11 cellular contexts compared by ENCODE assay signal in genomic region chr10:3972460-3973366, GRCh38.
DNase-seq lines count a peak whose midpoint lies in the region; ATAC-seq, FAIRE-seq and TF ChIP-seq lines count a peak whose summit lies in the region.
"Had no signal": no experiment of that assay in that cellular context is flagged by ENCODE, and none has a peak within 500 bp of the region (broad histone marks: within the 10 kb centered on the region; RNA-seq: fewer than 3 reads in every experiment).

No MANE protein-coding gene starts in this region.

- no peaks in the 10 kb centered on the region for H3K27me3 Mint-ChIP-seq in IgD-negative memory B cell
- H3K27me3 Mint-ChIP-seq in activated CD8-positive, alpha-beta T cell treated with anti-CD3 and anti-CD28 coated beads for 36 hours, result no peaks in the 10 kb centered on the region

- peak; percentile 57 for DNase-seq in activated CD8-positive, alpha-beta T cell treated with anti-CD3 and anti-CD28 coated beads for 36 hours
- DNase-seq in endothelial cell of umbilical vein (ENCODE audit: low read depth, low spot score) (peak; percentile 55), NCI-H446 treated with DMSO at 0.1 percent for 48 hours (lab: John Stamatoyannopoulos, UW) (no peak), OCI-M2 (lab: John Stamatoyannopoulos, UW; ENCODE audit: unreplicated experiment) (no peak), SKM-1 (lab: John Stamatoyannopoulos, UW; ENCODE audit: unreplicated experiment) (no peak), SIG-M5 (lab: John Stamatoyannopoulos, UW) (no peak)
- DNase-seq in stimulated activated effector memory CD8-positive, alpha-beta T cell treated with anti-CD3 and anti-CD28 coated beads, Interleukin-12 subunit alpha, Interleukin-12 subunit beta, amount 100 ng/mL, for 72 hours (ENCODE audit: low spot score in 2 of 2), result no peak
- DNase-seq: MM.1S, NCI-H526 had no signal

- H3K4me2 ChIP-seq in endothelial cell of umbilical vein (ENCODE audit: insufficient read depth, low read length), result peak overlapping the region; percentile 22

- peaks cover 0 to under 1% (median 0%) of the 10 kb centered on the region in 3 donors for H3K9me3 Mint-ChIP-seq in IgD-negative memory B cell
- peaks cover 6% of the 10 kb centered on the region for H3K9me3 Mint-ChIP-seq in activated CD8-positive, alpha-beta T cell treated with anti-CD3 and anti-CD28 coated beads for 36 hours
- peaks cover 4% of the 10 kb centered on the region for H3K9me3 Mint-ChIP-seq in stimulated activated effector memory CD8-positive, alpha-beta T cell treated with anti-CD3 and anti-CD28 coated beads, Interleukin-12 subunit alpha, Interleukin-12 subunit beta, amount 100 ng/mL, for 72 hours

- no peaks in the 10 kb centered on the region for H3K36me3 ChIP-seq in endothelial cell of umbilical vein (ENCODE audit: control insufficient read depth in 2 of 2, extremely low read depth in 1 of 2, insufficient read depth in 2 of 2, low read length in 2 of 2)
- H3K36me3 ChIP-seq: gastroesophageal sphincter had no signal

- H3K4me1 ChIP-seq in endothelial cell of umbilical vein (ENCODE audit: control insufficient read depth, extremely low read depth, insufficient read depth, low read length), result peaks cover 16% of the 10 kb centered on the region
- H3K4me1 ChIP-seq: gastroesophageal sphincter had no signal

- H3K79me2 ChIP-seq in endothelial cell of umbilical vein (ENCODE audit: control insufficient read depth, insufficient read depth, low read length), result no peaks in the 10 kb centered on the region

- peak overlapping the region; percentile 83 for H2AFZ ChIP-seq in endothelial cell of umbilical vein (ENCODE audit: low read depth, low read length)

- peaks cover 0 to 6% (median 4%) of the 10 kb centered on the region in 3 donors for H3K4me1 Mint-ChIP-seq in IgD-negative memory B cell
- peaks cover 45% of the 10 kb centered on the region for H3K4me1 Mint-ChIP-seq in activated CD8-positive, alpha-beta T cell treated with anti-CD3 and anti-CD28 coated beads for 36 hours (ENCODE audit: low read depth)
- peaks cover 50% of the 10 kb centered on the region for H3K4me1 Mint-ChIP-seq in stimulated activated effector memory CD8-positive, alpha-beta T cell treated with anti-CD3 and anti-CD28 coated beads, Interleukin-12 subunit alpha, Interleukin-12 subunit beta, amount 100 ng/mL, for 72 hours

- peak; percentile 78 for FAIRE-seq in endothelial cell of umbilical vein (lab: Jason Lieb, UNC)

- no peak overlapping the region for H3K27ac ChIP-seq in endothelial cell of umbilical vein (ENCODE audit: insufficient read depth, low read depth, low read length)
- H3K27ac ChIP-seq: gastroesophageal sphincter had no signal

- intact Hi-C loops in activated CD8-positive, alpha-beta T cell treated with anti-CD3 and anti-CD28 coated beads for 36 hours (cut with micrococcal nuclease), result no loop called here
- intact Hi-C loops in endothelial cell of umbilical vein (cut with micrococcal nuclease), result no loop called here

- CTCF ChIA-PET in activated CD8-positive, alpha-beta T cell treated with anti-CD3 and anti-CD28 coated beads for 36 hours (lab: Charles Lee), result interaction anchor here (1.0 to 3.2 kb wide), 3 partner anchors 9 to 25 kb away, joined by 3 to 10 read pairs (median 4); no protein-coding TSS in a partner anchor
- CTCF ChIA-PET in endothelial cell of umbilical vein (lab: Charles Lee), result interaction anchor here (1.1 kb wide), 1 partner anchor 71 kb away, joined by 3 read pairs; no protein-coding TSS in a partner anchor

- H3K27ac Mint-ChIP-seq in IgD-negative memory B cell, result peak overlapping the region in 2 of 3 donors; percentile 23 to 43
- H3K27ac Mint-ChIP-seq in activated CD8-positive, alpha-beta T cell treated with anti-CD3 and anti-CD28 coated beads for 36 hours, result peak overlapping the region; percentile 97
- H3K27ac Mint-ChIP-seq in stimulated activated effector memory CD8-positive, alpha-beta T cell treated with anti-CD3 and anti-CD28 coated beads, Interleukin-12 subunit alpha, Interleukin-12 subunit beta, amount 100 ng/mL, for 72 hours, result peak overlapping the region; percentile 94

- no peaks in the 10 kb centered on the region for H3K9me1 ChIP-seq in endothelial cell of umbilical vein (replicated peaks; ENCODE audit: control insufficient read depth, extremely low read depth, insufficient read depth, low read length)

- no peaks in the 10 kb centered on the region for H4K20me1 ChIP-seq in endothelial cell of umbilical vein (replicated peaks; ENCODE audit: control insufficient read depth, extremely low read depth, insufficient read depth, low read length)

- no peak overlapping the region for H3K9ac ChIP-seq in endothelial cell of umbilical vein (replicated peaks; ENCODE audit: extremely low read depth, insufficient read depth, low read length)

- peak; percentile 85 for ATAC-seq in activated CD8-positive, alpha-beta T cell treated with anti-CD3 and anti-CD28 coated beads for 36 hours
- peak; percentile 94 for ATAC-seq in stimulated activated effector memory CD8-positive, alpha-beta T cell treated with anti-CD3 and anti-CD28 coated beads, Interleukin-12 subunit alpha, Interleukin-12 subunit beta, amount 100 ng/mL, for 72 hours
- ATAC-seq: gastroesophageal sphincter had no signal

- dilution Hi-C loops in endothelial cell of umbilical vein (cut with MboI; ENCODE audit: extremely low pct_ligation_motif_present, low sequenced_read_pairs), result no loop called here

- peak overlapping the region in 1 of 4 donors; percentile 44 for H3K4me3 Mint-ChIP-seq in IgD-negative memory B cell
- peak overlapping the region; percentile 58 for H3K4me3 Mint-ChIP-seq in activated CD8-positive, alpha-beta T cell treated with anti-CD3 and anti-CD28 coated beads for 36 hours
- peak overlapping the region; percentile 71 for H3K4me3 Mint-ChIP-seq in stimulated activated effector memory CD8-positive, alpha-beta T cell treated with anti-CD3 and anti-CD28 coated beads, Interleukin-12 subunit alpha, Interleukin-12 subunit beta, amount 100 ng/mL, for 72 hours

- H3K9me3 ChIP-seq in endothelial cell of umbilical vein (replicated peaks; ENCODE audit: control insufficient read depth, insufficient read depth, low read length), result no peaks in the 10 kb centered on the region
- H3K9me3 ChIP-seq: gastroesophageal sphincter had no signal

- no peaks in the 10 kb centered on the region for H3K27me3 ChIP-seq in endothelial cell of umbilical vein (ENCODE audit: control insufficient read depth in 2 of 2, insufficient read depth in 2 of 2, low read length in 2 of 2)
- H3K27me3 ChIP-seq: gastroesophageal sphincter had no signal

- TF ChIP-seq POLR2A in endothelial cell of umbilical vein (IDR thresholded peaks at IDR 0.05; ENCODE audit: low read depth, low read length), result no peak

- POLR2A ChIA-PET in activated CD8-positive, alpha-beta T cell treated with anti-CD3 and anti-CD28 coated beads for 36 hours (lab: Charles Lee), result interaction anchor here (1.0 to 4.1 kb wide), 6 partner anchors 9 to 288 kb away, joined by 3 to 16 read pairs (median 4); partner anchors contain the start of gene KLF6
- POLR2A ChIA-PET in endothelial cell of umbilical vein (lab: Charles Lee), result no interaction called here

- peaks cover 2% of the 10 kb centered on the region for H3K36me3 Mint-ChIP-seq in IgD-negative memory B cell
- H3K36me3 Mint-ChIP-seq in activated CD8-positive, alpha-beta T cell treated with anti-CD3 and anti-CD28 coated beads for 36 hours (ENCODE audit: low read depth), result peaks cover 4% of the 10 kb centered on the region
- H3K36me3 Mint-ChIP-seq in stimulated activated effector memory CD8-positive, alpha-beta T cell treated with anti-CD3 and anti-CD28 coated beads, Interleukin-12 subunit alpha, Interleukin-12 subunit beta, amount 100 ng/mL, for 72 hours, result no peaks in the 10 kb centered on the region

- no peak overlapping the region for H3K4me3 ChIP-seq in endothelial cell of umbilical vein (replicated peaks in 1 of 3; ENCODE audit: insufficient read depth in 1 of 3, low read depth in 1 of 3, low read length in 3 of 3)
- H3K4me3 ChIP-seq: gastroesophageal sphincter had no signal

- no peak for TF ChIP-seq CTCF in activated CD8-positive, alpha-beta T cell treated with anti-CD3 and anti-CD28 coated beads for 36 hours (IDR thresholded peaks at IDR 0.05)
- no peak for TF ChIP-seq CTCF in endothelial cell of umbilical vein (IDR thresholded peaks at IDR 0.05; ENCODE audit: extremely low read depth in 1 of 2, insufficient read depth in 1 of 2, low read depth in 1 of 2, low read length in 2 of 2)

- no TSS peak for BruUV-seq in endothelial cell of umbilical vein (replicated peaks; lab: Mats Ljungman, UMichigan)

TF ChIP-seq in endothelial cell of umbilical vein, 7 proteins besides CTCF, POLR2A, EP300 and RAD21:
- TF ChIP-seq MYC (IDR thresholded peaks at IDR 0.05; ENCODE audit: low read depth, low read length), result no peak
- no peak for TF ChIP-seq JUN (IDR thresholded peaks at IDR 0.05; ENCODE audit: borderline replicate concordance, insufficient read depth, insufficient read length, low read depth)
- no peak for TF ChIP-seq MAX (IDR thresholded peaks at IDR 0.05; ENCODE audit: insufficient read depth, insufficient read length)
- TF ChIP-seq POLR2AphosphoS5 (IDR thresholded peaks at IDR 0.05; ENCODE audit: insufficient read depth, low read depth, low read length), result no peak
- TF ChIP-seq GATA2 (IDR thresholded peaks at IDR 0.05; ENCODE audit: insufficient read depth, insufficient read length, low read depth, low read length), result no peak
- TF ChIP-seq EZH2 (IDR thresholded peaks at IDR 0.05; ENCODE audit: borderline replicate concordance, low read depth, low read length, severe bottlenecking), result no peak
- TF ChIP-seq FOS (IDR thresholded peaks at IDR 0.05; ENCODE audit: borderline replicate concordance, insufficient read depth, low read length), result no peak
TF ChIP-seq in endothelial cell of umbilical vein: peak in this region for 0.

Comparison
In these comparisons a context has a peak if more than half of its experiments do, and no peak if none do; other contexts are left out.
1. H3K27ac Mint-ChIP-seq: peak in every context shown above with its lines; median percentile 97 in activated CD8-positive, alpha-beta T cell treated with anti-CD3 and anti-CD28 coated beads for 36 hours; 94 in stimulated activated effector memory CD8-positive, alpha-beta T cell treated with anti-CD3 and anti-CD28 coated beads, Interleukin-12 subunit alpha, Interleukin-12 subunit beta, amount 100 ng/mL, for 72 hours; 33 in IgD-negative memory B cell.
2. DNase-seq: peak in activated CD8-positive, alpha-beta T cell treated with anti-CD3 and anti-CD28 coated beads for 36 hours (single experiment) and endothelial cell of umbilical vein (single experiment); none in stimulated activated effector memory CD8-positive, alpha-beta T cell treated with anti-CD3 and anti-CD28 coated beads, Interleukin-12 subunit alpha, Interleukin-12 subunit beta, amount 100 ng/mL, for 72 hours (0 of 2), NCI-H446 treated with DMSO at 0.1 percent for 48 hours (single experiment), OCI-M2 (single experiment), SKM-1 (single experiment) and SIG-M5 (single experiment).